Comparison of ENCODE assay signal across 1 cellular context in the genomic region with DNA sequence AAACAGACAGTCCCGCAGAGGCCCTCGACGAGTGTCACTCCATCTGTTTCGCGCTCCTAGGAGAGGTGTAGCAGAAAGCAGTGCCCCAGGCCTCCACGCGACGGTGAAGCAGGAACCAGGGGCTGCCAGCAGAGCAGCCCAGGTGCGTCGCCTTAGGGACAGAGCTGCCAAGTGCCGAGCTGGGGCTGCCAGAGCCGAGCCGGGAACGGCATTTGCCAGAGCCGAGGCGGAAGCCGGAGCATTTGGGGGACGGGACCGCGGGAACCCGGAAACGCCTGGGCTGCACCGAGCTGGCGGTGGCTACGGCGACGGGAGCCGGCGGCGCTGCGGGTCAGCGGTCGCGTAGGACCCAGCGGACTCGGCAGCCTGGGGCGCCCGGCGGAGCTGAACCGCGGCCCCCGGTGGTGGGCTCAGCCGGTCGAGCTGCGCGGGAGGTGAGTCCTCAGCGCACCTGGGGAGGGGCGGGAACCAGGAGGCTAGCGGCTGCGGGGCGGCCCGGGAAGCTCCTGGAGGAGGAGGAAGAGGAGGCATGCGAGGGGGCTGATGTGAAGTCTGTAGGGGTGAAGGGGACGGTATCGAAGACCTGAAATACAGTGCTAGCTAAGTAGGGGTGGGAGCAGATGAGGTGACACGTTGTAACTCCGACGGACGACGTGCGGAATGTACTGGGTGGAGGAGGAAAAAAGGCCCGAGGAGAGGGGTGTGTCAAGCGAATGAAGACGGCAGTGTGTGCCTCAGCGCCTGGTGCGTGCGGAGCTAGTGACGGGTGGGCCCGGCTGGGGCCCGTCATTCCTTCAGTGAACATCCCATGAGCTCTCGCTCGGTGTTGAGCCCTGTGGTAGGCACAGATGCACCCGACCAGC.
A peak's percentile ranks its signal among the peaks of the same experiment; 100 is the strongest.
TF ChIP-seq lines count a peak whose summit lies in the region.

SLC35A3 (plus strand) TSS at position 268 of the 863 bp plus-strand sequence. CDS start 23,559 bp downstream, outside the sequence.

TF ChIP-seq in GM12878, 131 proteins besides CTCF, POLR2A, EP300 and RAD21 (continued from another document and continues in another):
- TF ChIP-seq KAT2A (conservative IDR thresholded peaks at IDR 0.05; ENCODE audit: control insufficient read depth, low read depth, low read length) (no peak), ZNF274 (IDR thresholded peaks at IDR 0.05; ENCODE audit: insufficient read depth, insufficient read length) (no peak), PKNOX1 (IDR thresholded peaks at IDR 0.05) (no peak; the same call in 1 of the 2 replicates), GABPA (IDR thresholded peaks at IDR 0.05; ENCODE audit: low read depth) (peak; percentile 94), ZBTB4 (CRISPR knock-in tag; IDR thresholded peaks at IDR 0.05) (no peak), CBX3 (IDR thresholded peaks at IDR 0.05; ENCODE audit: borderline replicate concordance, low read depth) (no peak), ZSCAN29 (IDR thresholded peaks at IDR 0.05) (peak; percentile 66; the same call in 1 of the 2 replicates), BCL11A (IDR thresholded peaks at IDR 0.05; ENCODE audit: low read depth, low read length) (0 out of 2 replicates have a peak, but pooled peaks have one; percentile 41), RBBP5 (conservative IDR thresholded peaks at IDR 0.05) (0 out of 2 replicates have a peak, but pooled peaks have one; percentile 56), NFXL1 (IDR thresholded peaks at IDR 0.05; ENCODE audit: borderline replicate concordance) (no peak), E4F1 (IDR thresholded peaks at IDR 0.05; ENCODE audit: borderline replicate concordance, partially characterized antibody) (peak; percentile 55), EZH2 (IDR thresholded peaks at IDR 0.05; ENCODE audit: borderline replicate concordance, control insufficient read depth, low read depth, low read length) (no peak), POU2F2 (IDR thresholded peaks at IDR 0.05; ENCODE audit: borderline replicate concordance, low read depth, low read length) (peak; percentile 80; the same call in 2 of the 3 replicates), SMAD1 (IDR thresholded peaks at IDR 0.05; ENCODE audit: low read depth, partially characterized antibody) (no peak), SMAD5 (IDR thresholded peaks at IDR 0.05; ENCODE audit: low read depth) (peak; percentile 29; the same call in 1 of the 2 replicates), SIX5 (IDR thresholded peaks at IDR 0.05; ENCODE audit: low read depth, low read length, severe bottlenecking) (peak; percentile 65), TCF3 (IDR thresholded peaks at IDR 0.05; ENCODE audit: borderline replicate concordance, insufficient read depth, low read depth, low read length) (peak; percentile 77; the same call in 1 of the 2 replicates), BCLAF1 (IDR thresholded peaks at IDR 0.05) (no peak), NRF1 (conservative IDR thresholded peaks at IDR 0.05; ENCODE audit: low read depth, low read length) (no peak), GATAD2B (conservative IDR thresholded peaks at IDR 0.05; ENCODE audit: low read depth) (peak; percentile 89; the same call in 1 of the 2 replicates), CHD2 (IDR thresholded peaks at IDR 0.05; ENCODE audit: borderline replicate concordance, low read depth, low read length) (peak; percentile 71; the same call in 1 of the 2 replicates), NR2C2 (IDR thresholded peaks at IDR 0.05; ENCODE audit: borderline replicate concordance, control insufficient read depth, insufficient read length, low read depth) (no peak)
- TF ChIP-seq, protein P1, sequence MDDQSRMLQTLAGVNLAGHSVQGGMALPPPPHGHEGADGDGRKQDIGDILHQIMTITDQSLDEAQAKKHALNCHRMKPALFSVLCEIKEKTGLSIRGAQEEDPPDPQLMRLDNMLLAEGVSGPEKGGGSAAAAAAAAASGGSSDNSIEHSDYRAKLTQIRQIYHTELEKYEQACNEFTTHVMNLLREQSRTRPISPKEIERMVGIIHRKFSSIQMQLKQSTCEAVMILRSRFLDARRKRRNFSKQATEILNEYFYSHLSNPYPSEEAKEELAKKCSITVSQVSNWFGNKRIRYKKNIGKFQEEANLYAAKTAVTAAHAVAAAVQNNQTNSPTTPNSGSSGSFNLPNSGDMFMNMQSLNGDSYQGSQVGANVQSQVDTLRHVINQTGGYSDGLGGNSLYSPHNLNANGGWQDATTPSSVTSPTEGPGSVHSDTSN (IDR thresholded peaks at IDR 0.05; ENCODE audit: insufficient replicate concordance, low read depth, low read length): no peak
- TF ChIP-seq, protein P2, sequence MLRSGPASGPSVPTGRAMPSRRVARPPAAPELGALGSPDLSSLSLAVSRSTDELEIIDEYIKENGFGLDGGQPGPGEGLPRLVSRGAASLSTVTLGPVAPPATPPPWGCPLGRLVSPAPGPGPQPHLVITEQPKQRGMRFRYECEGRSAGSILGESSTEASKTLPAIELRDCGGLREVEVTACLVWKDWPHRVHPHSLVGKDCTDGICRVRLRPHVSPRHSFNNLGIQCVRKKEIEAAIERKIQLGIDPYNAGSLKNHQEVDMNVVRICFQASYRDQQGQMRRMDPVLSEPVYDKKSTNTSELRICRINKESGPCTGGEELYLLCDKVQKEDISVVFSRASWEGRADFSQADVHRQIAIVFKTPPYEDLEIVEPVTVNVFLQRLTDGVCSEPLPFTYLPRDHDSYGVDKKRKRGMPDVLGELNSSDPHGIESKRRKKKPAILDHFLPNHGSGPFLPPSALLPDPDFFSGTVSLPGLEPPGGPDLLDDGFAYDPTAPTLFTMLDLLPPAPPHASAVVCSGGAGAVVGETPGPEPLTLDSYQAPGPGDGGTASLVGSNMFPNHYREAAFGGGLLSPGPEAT (IDR thresholded peaks at IDR 0.05; ENCODE audit: low read depth): peak; percentile 77
- TF ChIP-seq, protein P3, sequence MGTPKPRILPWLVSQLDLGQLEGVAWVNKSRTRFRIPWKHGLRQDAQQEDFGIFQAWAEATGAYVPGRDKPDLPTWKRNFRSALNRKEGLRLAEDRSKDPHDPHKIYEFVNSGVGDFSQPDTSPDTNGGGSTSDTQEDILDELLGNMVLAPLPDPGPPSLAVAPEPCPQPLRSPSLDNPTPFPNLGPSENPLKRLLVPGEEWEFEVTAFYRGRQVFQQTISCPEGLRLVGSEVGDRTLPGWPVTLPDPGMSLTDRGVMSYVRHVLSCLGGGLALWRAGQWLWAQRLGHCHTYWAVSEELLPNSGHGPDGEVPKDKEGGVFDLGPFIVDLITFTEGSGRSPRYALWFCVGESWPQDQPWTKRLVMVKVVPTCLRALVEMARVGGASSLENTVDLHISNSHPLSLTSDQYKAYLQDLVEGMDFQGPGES (IDR thresholded peaks at IDR 0.05): no peak
- TF ChIP-seq, protein P4, sequence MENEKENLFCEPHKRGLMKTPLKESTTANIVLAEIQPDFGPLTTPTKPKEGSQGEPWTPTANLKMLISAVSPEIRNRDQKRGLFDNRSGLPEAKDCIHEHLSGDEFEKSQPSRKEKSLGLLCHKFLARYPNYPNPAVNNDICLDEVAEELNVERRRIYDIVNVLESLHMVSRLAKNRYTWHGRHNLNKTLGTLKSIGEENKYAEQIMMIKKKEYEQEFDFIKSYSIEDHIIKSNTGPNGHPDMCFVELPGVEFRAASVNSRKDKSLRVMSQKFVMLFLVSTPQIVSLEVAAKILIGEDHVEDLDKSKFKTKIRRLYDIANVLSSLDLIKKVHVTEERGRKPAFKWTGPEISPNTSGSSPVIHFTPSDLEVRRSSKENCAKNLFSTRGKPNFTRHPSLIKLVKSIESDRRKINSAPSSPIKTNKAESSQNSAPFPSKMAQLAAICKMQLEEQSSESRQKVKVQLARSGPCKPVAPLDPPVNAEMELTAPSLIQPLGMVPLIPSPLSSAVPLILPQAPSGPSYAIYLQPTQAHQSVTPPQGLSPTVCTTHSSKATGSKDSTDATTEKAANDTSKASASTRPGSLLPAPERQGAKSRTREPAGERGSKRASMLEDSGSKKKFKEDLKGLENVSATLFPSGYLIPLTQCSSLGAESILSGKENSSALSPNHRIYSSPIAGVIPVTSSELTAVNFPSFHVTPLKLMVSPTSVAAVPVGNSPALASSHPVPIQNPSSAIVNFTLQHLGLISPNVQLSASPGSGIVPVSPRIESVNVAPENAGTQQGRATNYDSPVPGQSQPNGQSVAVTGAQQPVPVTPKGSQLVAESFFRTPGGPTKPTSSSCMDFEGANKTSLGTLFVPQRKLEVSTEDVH (IDR thresholded peaks at IDR 0.05; ENCODE audit: low read depth, partially characterized antibody): peak; percentile 27
- TF ChIP-seq, protein P5, sequence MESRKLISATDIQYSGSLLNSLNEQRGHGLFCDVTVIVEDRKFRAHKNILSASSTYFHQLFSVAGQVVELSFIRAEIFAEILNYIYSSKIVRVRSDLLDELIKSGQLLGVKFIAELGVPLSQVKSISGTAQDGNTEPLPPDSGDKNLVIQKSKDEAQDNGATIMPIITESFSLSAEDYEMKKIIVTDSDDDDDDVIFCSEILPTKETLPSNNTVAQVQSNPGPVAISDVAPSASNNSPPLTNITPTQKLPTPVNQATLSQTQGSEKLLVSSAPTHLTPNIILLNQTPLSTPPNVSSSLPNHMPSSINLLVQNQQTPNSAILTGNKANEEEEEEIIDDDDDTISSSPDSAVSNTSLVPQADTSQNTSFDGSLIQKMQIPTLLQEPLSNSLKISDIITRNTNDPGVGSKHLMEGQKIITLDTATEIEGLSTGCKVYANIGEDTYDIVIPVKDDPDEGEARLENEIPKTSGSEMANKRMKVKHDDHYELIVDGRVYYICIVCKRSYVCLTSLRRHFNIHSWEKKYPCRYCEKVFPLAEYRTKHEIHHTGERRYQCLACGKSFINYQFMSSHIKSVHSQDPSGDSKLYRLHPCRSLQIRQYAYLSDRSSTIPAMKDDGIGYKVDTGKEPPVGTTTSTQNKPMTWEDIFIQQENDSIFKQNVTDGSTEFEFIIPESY (IDR thresholded peaks at IDR 0.05): no peak
